Comparison of ENCODE assay signal across 22 cellular contexts in the genomic region with DNA sequence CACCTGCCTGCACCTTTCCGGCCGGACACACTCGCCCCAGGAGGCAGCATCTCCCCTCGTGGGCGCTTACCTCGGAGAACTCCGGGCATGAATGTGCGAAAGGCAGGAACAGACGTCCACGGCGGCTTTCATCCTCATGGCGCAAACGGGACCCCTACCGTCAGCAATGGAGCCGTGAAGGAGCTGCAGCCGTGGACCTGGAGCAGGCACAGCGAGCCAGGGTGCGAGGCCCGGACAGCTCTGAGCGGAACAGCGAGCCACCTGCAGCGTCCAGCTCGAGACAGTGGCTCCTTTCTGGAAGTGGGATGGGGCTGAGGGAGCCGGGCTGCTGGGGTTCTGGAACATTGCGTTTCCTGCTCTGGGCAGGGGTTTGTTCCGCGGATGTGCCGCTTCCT. TPM values are rescaled to one million over a fixed set of nuclear protein-coding genes. Genes with fewer than 3 reads are reported as not detected.
"Had no signal": no experiment of that assay in that cellular context is flagged by ENCODE, and none has a peak within 500 bp of the region (broad histone marks: within the 10 kb centered on the region; RNA-seq: fewer than 3 reads in every experiment).

No MANE protein-coding gene starts in this region.

- DNase-seq: activated CD4-positive, alpha-beta T cell treated with anti-CD3 and anti-CD28 coated beads for 1 hour; activated CD4-positive, alpha-beta T cell treated with anti-CD3 and anti-CD28 coated beads, Interleukin-2, amount 50 U/mL, for 4 hours; activated naive CD4-positive, alpha-beta T cell; activated T-cell treated with anti-CD3 and anti-CD28 coated beads for 4 hours; dermis blood vessel endothelial cell; foreskin melanocyte; immature natural killer cell; mammary epithelial cell; naive B cell; small intestine; stimulated activated CD4-positive, alpha-beta T cell treated with anti-CD3 and anti-CD28 coated beads, Interleukin-4, amount 100 ng/mL, for 4 hours; stimulated activated CD8-positive, alpha-beta memory T cell treated with anti-CD3 and anti-CD28 coated beads, Interleukin-4, amount 100 ng/mL, for 48 hours; stimulated activated naive CD8-positive, alpha-beta T cell treated with anti-CD3 and anti-CD28 coated beads, Interleukin-15, Interleukin-2, amounts not matched to agents 100 U/mL and 50 U/mL, for 24 hours had no signal

- H3K4me1 Mint-ChIP-seq: immature natural killer cell had no signal

- H3K36me3 ChIP-seq: ascending aorta, breast epithelium, neutrophil had no signal

- H3K4me1 ChIP-seq: ascending aorta, breast epithelium had no signal

- H3K27me3 ChIP-seq: ascending aorta had no signal

- H3K27ac Mint-ChIP-seq: immature natural killer cell, naive B cell, type B pancreatic cell had no signal

- H3K4me3 Mint-ChIP-seq: immature natural killer cell, naive B cell, type B pancreatic cell had no signal

- H3K9me3 Mint-ChIP-seq: immature natural killer cell, type B pancreatic cell had no signal

- H3K9me3 ChIP-seq: ascending aorta, breast epithelium, neutrophil had no signal

- H3K36me3 Mint-ChIP-seq: immature natural killer cell, naive B cell, type B pancreatic cell had no signal

- H3K27ac ChIP-seq: ascending aorta, breast epithelium, epithelial cell of prostate, neutrophil had no signal

- H3K4me3 ChIP-seq: ascending aorta, breast epithelium had no signal

- ATAC-seq: stimulated activated naive CD8-positive, alpha-beta T cell treated with anti-CD3 and anti-CD28 coated beads, Interleukin-15, Interleukin-2, amounts not matched to agents 100 U/mL and 50 U/mL, for 24 hours had no signal

RNA-seq across cellular contexts. Expression of a gene that starts 7.8 kb away (rescaled TPM):
- total RNA-seq: ascending aorta, breast epithelium, dermis blood vessel endothelial cell, fibroblast of lung, mammary epithelial cell, mononuclear cell had no signal
- polyA plus RNA-seq: fibroblast of lung, immature natural killer cell, mammary epithelial cell had no signal

RNA-seq across cellular contexts. Expression of a gene that starts 31.6 kb away (rescaled TPM):
- total RNA-seq: ascending aorta, breast epithelium, cerebellum, dermis blood vessel endothelial cell, fibroblast of lung, mammary epithelial cell, mononuclear cell, temporal lobe had no signal
- polyA plus RNA-seq: fibroblast of lung, immature natural killer cell, mammary epithelial cell had no signal
